28 cellular contexts compared by ENCODE assay signal in the genomic region with DNA sequence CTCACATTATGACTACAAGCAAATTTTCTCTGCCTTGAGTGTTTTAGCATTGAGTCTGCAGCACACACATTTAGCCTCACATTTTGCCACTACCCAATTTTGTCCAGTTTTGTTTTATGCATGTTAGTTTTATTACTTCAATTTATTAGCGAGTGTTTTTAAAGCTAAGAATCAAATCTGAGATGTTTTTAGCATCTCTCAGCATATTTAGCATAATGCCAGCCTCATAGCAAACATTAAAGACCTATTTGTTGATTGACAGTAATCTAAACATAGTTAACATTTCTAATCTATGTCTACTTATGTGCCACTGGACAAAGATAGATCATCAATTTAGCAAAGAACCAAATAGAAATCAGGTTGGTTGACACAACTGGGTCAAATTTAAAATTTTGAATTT.
"Had no signal": no experiment of that assay in that cellular context is flagged by ENCODE, and none has a peak within 500 bp of the region (broad histone marks: within the 10 kb centered on the region; RNA-seq: fewer than 3 reads in every experiment).

No MANE protein-coding gene starts in this region.

- H3K79me2 ChIP-seq: hepatocyte had no signal

- H3K4me3 ChIP-seq: colonic mucosa, coronary artery, dorsolateral prefrontal cortex, esophagus muscularis mucosa, esophagus squamous epithelium, gastrocnemius medialis, gastroesophageal sphincter, heart left ventricle, heart right ventricle, hepatocyte had no signal

- H3K27me3 ChIP-seq: colonic mucosa, dorsolateral prefrontal cortex, esophagus muscularis mucosa, esophagus squamous epithelium, foreskin keratinocyte, gastrocnemius medialis, gastroesophageal sphincter, heart left ventricle, heart right ventricle, hepatocyte had no signal

- H3K4me1 ChIP-seq: colonic mucosa, esophagus muscularis mucosa, esophagus squamous epithelium, foreskin keratinocyte, gastrocnemius medialis, gastroesophageal sphincter, heart left ventricle, heart right ventricle had no signal

- H3K9me3 ChIP-seq: colonic mucosa, esophagus muscularis mucosa, esophagus squamous epithelium, gastrocnemius medialis, gastroesophageal sphincter, heart left ventricle, heart right ventricle had no signal

- ATAC-seq: effector memory CD8-positive, alpha-beta T cell; esophagus mucosa; foreskin keratinocyte; gastrocnemius medialis; gastroesophageal sphincter; heart left ventricle; heart right ventricle had no signal

- H2AFZ ChIP-seq: hepatocyte had no signal

- H3K27ac ChIP-seq: colonic mucosa, coronary artery, dorsolateral prefrontal cortex, epithelial cell of prostate, esophagus muscularis mucosa, esophagus squamous epithelium, foreskin keratinocyte, gastrocnemius medialis, gastroesophageal sphincter, heart left ventricle, heart right ventricle, hepatocyte had no signal

- FAIRE-seq: endometrium, endothelial cell of umbilical vein, frontal cortex had no signal

- H3K4me2 ChIP-seq: hepatocyte had no signal

- DNase-seq: colonic mucosa; cortex of kidney; dermis blood vessel endothelial cell; dorsolateral prefrontal cortex; effector CD4-positive, alpha-beta T cell; effector CD8-positive, alpha-beta T cell; effector memory CD4-positive, alpha-beta T cell; effector memory CD8-positive, alpha-beta T cell; endodermal cell; erythroblast; esophagus squamous epithelium; foreskin fibroblast; foreskin keratinocyte; foreskin melanocyte; gastrocnemius medialis; glutamatergic neuron; head of caudate nucleus; heart left ventricle; heart right ventricle had no signal

- H3K36me3 ChIP-seq: colonic mucosa, esophagus muscularis mucosa, esophagus squamous epithelium, gastrocnemius medialis, gastroesophageal sphincter, heart left ventricle, heart right ventricle had no signal
